ENCODE assay signal across 21 cellular contexts in the genomic region with DNA sequence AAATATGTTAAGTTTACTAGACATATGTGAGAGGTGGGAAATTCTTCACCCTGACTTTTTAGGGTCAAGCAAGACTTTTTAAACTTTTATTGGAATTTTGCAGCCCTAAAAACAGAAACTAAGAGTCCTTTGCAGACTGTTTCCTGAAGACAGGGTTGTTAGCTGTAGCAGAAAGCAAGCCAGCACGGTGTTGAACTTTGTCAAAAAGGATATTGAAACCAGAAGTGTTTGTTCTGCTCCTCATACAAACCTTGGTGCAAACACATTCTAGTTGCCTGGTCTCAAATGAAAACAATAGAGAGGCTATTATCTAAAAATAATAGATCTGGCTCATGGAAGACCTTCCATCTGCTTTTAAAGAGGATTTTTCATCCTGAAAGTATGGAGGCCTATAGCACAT.
DNase-seq lines count a peak whose midpoint lies in the region; ATAC-seq and TF ChIP-seq lines count a peak whose summit lies in the region.
"Had no signal": no experiment of that assay in that cellular context is flagged by ENCODE, and none has a peak within 500 bp of the region (broad histone marks: within the 10 kb centered on the region; RNA-seq: fewer than 3 reads in every experiment).

No MANE protein-coding gene starts in this region.

- H3K36me3 ChIP-seq in osteoblast (ENCODE audit: insufficient read depth, low read length) = no peaks in the 10 kb centered on the region
- H3K36me3 ChIP-seq in GM23338 (ENCODE audit: insufficient read depth) = no peaks in the 10 kb centered on the region
- H3K36me3 ChIP-seq: Peyer's patch had no signal

- H3F3A ChIP-seq in GM23338 (replicated peaks; ENCODE audit: low read depth) = no peaks in the 10 kb centered on the region

- H3K9me3 ChIP-seq in osteoblast (ENCODE audit: low read depth, low read length) = no peaks in the 10 kb centered on the region
- H3K9me3 ChIP-seq: Peyer's patch had no signal

- TF ChIP-seq POLR2A in erythroblast (IDR thresholded peaks at IDR 0.05; ENCODE audit: low read length) = no peak

- no peak overlapping the region for H3K27ac Mint-ChIP-seq in GM23338
- H3K27ac Mint-ChIP-seq: activated naive CD8-positive, alpha-beta T cell treated with anti-CD3 and anti-CD28 coated beads, Interleukin-2, amount 10 ng/mL, durations not matched to agents 7 days and 5 days had no signal

- H3K4me1 ChIP-seq in osteoblast (ENCODE audit: insufficient read depth, low read length) = no peaks in the 10 kb centered on the region
- H3K4me1 ChIP-seq in GM23338 (ENCODE audit: insufficient read depth) = peaks cover 16% of the 10 kb centered on the region
- H3K4me1 ChIP-seq: Peyer's patch had no signal

- H3K9me2 ChIP-seq in GM23338 (ENCODE audit: insufficient read depth) = no peaks in the 10 kb centered on the region; the same call in none of the 2 replicates

- H3K27me3 Mint-ChIP-seq in GM23338 (ENCODE audit: insufficient read depth, low read depth, poor library complexity) = peaks cover 6% of the 10 kb centered on the region

- H3K79me2 ChIP-seq in osteoblast (ENCODE audit: insufficient read depth, low read length) (no peaks in the 10 kb centered on the region), GM23338 (replicated peaks; ENCODE audit: insufficient read depth) (no peaks in the 10 kb centered on the region)

- H3K4me1 Mint-ChIP-seq in GM23338 = peaks cover 26% of the 10 kb centered on the region
- H3K4me1 Mint-ChIP-seq: central memory CD8-positive, alpha-beta T cell had no signal

- ATAC-seq in GM19455 (IDR thresholded peaks at IDR 0.05; ENCODE audit: unreplicated experiment) (no peak), GM23338 (no peak), GM19328 (IDR thresholded peaks at IDR 0.05; ENCODE audit: unreplicated experiment) (no peak)

- H3K4me3 Mint-ChIP-seq in GM23338 = no peak overlapping the region
- H3K4me3 Mint-ChIP-seq: activated naive CD8-positive, alpha-beta T cell treated with anti-CD3 and anti-CD28 coated beads, Interleukin-2, amount 10 ng/mL, durations not matched to agents 7 days and 5 days; central memory CD8-positive, alpha-beta T cell had no signal

- no peaks in the 10 kb centered on the region for H3K9me3 Mint-ChIP-seq in GM23338
- H3K9me3 Mint-ChIP-seq: activated naive CD8-positive, alpha-beta T cell treated with anti-CD3 and anti-CD28 coated beads, Interleukin-2, amount 10 ng/mL, durations not matched to agents 7 days and 5 days; central memory CD8-positive, alpha-beta T cell had no signal

- H3K4me3 ChIP-seq in osteoblast (ENCODE audit: insufficient read depth, low read length) = no peak overlapping the region
- H3K4me3 ChIP-seq in GM23338 = no peak overlapping the region
- H3K4me3 ChIP-seq: Peyer's patch had no signal

- no peaks in the 10 kb centered on the region for H3K36me3 Mint-ChIP-seq in GM23338 (ENCODE audit: low read depth)
- H3K36me3 Mint-ChIP-seq: activated naive CD8-positive, alpha-beta T cell treated with anti-CD3 and anti-CD28 coated beads, Interleukin-2, amount 10 ng/mL, durations not matched to agents 7 days and 5 days had no signal

- TF ChIP-seq CTCF in osteoblast (IDR thresholded peaks at IDR 0.05; ENCODE audit: extremely low read depth, low read depth, low read length) (no peak), GM23338 (conservative IDR thresholded peaks at IDR 0.05; ENCODE audit: low read depth in 2 of 2) (no peak)

- no peak overlapping the region for H3K4me2 ChIP-seq in osteoblast (ENCODE audit: insufficient read depth, low read length)
- no peak overlapping the region for H3K4me2 ChIP-seq in GM23338

- DNase-seq in DMS153 (lab: John Stamatoyannopoulos, UW) = peak; percentile 80
- peak; percentile 70 for DNase-seq in NCI-H1092 treated with DMSO at 0.1 percent for 48 hours (lab: John Stamatoyannopoulos, UW)
- peak; percentile 79 for DNase-seq in NCI-H774 (lab: John Stamatoyannopoulos, UW)
- DNase-seq in osteoblast (ENCODE audit: insufficient read length, low spot score, missing footprints) = peak; percentile 29
- no peak for DNase-seq in erythroblast (lab: John Stamatoyannopoulos, UW)
- no peak for DNase-seq in GM23338 (ENCODE audit: low spot score)
- DNase-seq: ACHN; activated effector memory CD4-positive, alpha-beta T cell treated with anti-CD3 and anti-CD28 coated beads, Interleukin-2, amount 50 U/mL, for 16 hours; activated naive CD8-positive, alpha-beta T cell treated with anti-CD3 and anti-CD28 coated beads, Interleukin-2, amount 10 ng/mL, durations not matched to agents 7 days and 5 days; COR-L47; H7; Kasumi-1; kidney glomerular epithelial cell; NCI-H1105; Peyer's patch; small intestine; stimulated activated CD4-positive, alpha-beta T cell treated with anti-CD3 and anti-CD28 coated beads, Interleukin-2, amount 100 ng/mL, for 24 hours; substantia nigra had no signal

- H3K27ac ChIP-seq in osteoblast (ENCODE audit: low read depth, low read length) = no peak overlapping the region
- no peak overlapping the region for H3K27ac ChIP-seq in GM23338 (ENCODE audit: low read depth)

- H4K20me1 ChIP-seq in osteoblast (ENCODE audit: insufficient read depth, low read length) (no peaks in the 10 kb centered on the region), GM23338 (replicated peaks; ENCODE audit: insufficient read depth) (no peaks in the 10 kb centered on the region)

- H3K27me3 ChIP-seq in osteoblast (ENCODE audit: insufficient read depth, low read length) = peaks cover 28% of the 10 kb centered on the region
- H3K27me3 ChIP-seq in GM23338 (ENCODE audit: insufficient read depth) = no peaks in the 10 kb centered on the region
- H3K27me3 ChIP-seq: Peyer's patch had no signal

- peak overlapping the region; percentile 19 for H2AFZ ChIP-seq in osteoblast (ENCODE audit: low read length)
- no peak overlapping the region for H2AFZ ChIP-seq in GM23338

TF ChIP-seq in GM23338, 12 proteins besides CTCF, POLR2A, EP300 and RAD21 (continues in another document):
- TF ChIP-seq NANOG (IDR thresholded peaks at IDR 0.05; ENCODE audit: borderline replicate concordance) (no peak), CREB1 (CRISPR knock-in tag; IDR thresholded peaks at IDR 0.05; ENCODE audit: low read depth) (no peak), ZNF114 (CRISPR knock-in tag; IDR thresholded peaks at IDR 0.05) (no peak)
- TF ChIP-seq, protein P1, sequence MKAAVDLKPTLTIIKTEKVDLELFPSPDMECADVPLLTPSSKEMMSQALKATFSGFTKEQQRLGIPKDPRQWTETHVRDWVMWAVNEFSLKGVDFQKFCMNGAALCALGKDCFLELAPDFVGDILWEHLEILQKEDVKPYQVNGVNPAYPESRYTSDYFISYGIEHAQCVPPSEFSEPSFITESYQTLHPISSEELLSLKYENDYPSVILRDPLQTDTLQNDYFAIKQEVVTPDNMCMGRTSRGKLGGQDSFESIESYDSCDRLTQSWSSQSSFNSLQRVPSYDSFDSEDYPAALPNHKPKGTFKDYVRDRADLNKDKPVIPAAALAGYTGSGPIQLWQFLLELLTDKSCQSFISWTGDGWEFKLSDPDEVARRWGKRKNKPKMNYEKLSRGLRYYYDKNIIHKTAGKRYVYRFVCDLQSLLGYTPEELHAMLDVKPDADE (IDR thresholded peaks at IDR 0.05) = no peak

Comparison
In these comparisons a context has a peak if more than half of its experiments do, and no peak if none do; other contexts are left out.
1. DNase-seq: peak in DMS153 (single experiment), NCI-H1092 treated with DMSO at 0.1 percent for 48 hours (single experiment), NCI-H774 (single experiment) and osteoblast (single experiment); none in erythroblast (0 of 2) and GM23338 (single experiment).